Comparison of ENCODE assay signal across 8 cellular contexts in genomic region chr19:43820098-43820860, GRCh38. TPM values are rescaled to one million over a fixed set of nuclear protein-coding genes. Genes with fewer than 3 reads are reported as not detected.
DNase-seq lines count a peak whose midpoint lies in the region; FAIRE-seq lines count a peak whose summit lies in the region.

No MANE protein-coding gene starts in this region.

- peak overlapping the region; percentile 37 to 56 for H3K4me3 ChIP-seq in esophagus (ENCODE audit: low read depth in 1 of 2, low read length in 2 of 2)

- H3K27me3 ChIP-seq in esophagus (ENCODE audit: control insufficient read depth in 1 of 2, insufficient read depth in 2 of 2, low read length in 2 of 2): no peaks in the 10 kb centered on the region

- no peak overlapping the region for H3K27ac ChIP-seq in esophagus (ENCODE audit: low read depth in 2 of 2, low read length in 1 of 2)

- H3K4me1 Mint-ChIP-seq in activated CD4-positive, alpha-beta memory T cell treated with anti-CD3 and anti-CD28 coated beads, Interleukin-2, amount 10 ng/mL, durations not matched to agents 7 days and 5 days: peaks cover 10% of the 10 kb centered on the region

- WGBS in esophagus, 2 donors: 14 to 18% methylated on average over 47 of the region's 47 CpGs

- peak overlapping the region; percentile 65 for H3K4me3 Mint-ChIP-seq in activated CD4-positive, alpha-beta memory T cell treated with anti-CD3 and anti-CD28 coated beads, Interleukin-2, amount 10 ng/mL, durations not matched to agents 7 days and 5 days

- FAIRE-seq in urothelium cell line (lab: Jason Lieb, UNC): no peak

- no peak overlapping the region for H3K27ac Mint-ChIP-seq in activated CD4-positive, alpha-beta memory T cell treated with anti-CD3 and anti-CD28 coated beads, Interleukin-2, amount 10 ng/mL, durations not matched to agents 7 days and 5 days

- H3K9me3 Mint-ChIP-seq in activated CD4-positive, alpha-beta memory T cell treated with anti-CD3 and anti-CD28 coated beads, Interleukin-2, amount 10 ng/mL, durations not matched to agents 7 days and 5 days: peaks cover 23% of the 10 kb centered on the region

- CTCF ChIA-PET in activated CD4-positive, alpha-beta memory T cell treated with anti-CD3 and anti-CD28 coated beads, Interleukin-2, amount 10 ng/mL, durations not matched to agents 7 days and 5 days (lab: Charles Lee): no interaction called here

- no peaks in the 10 kb centered on the region for H3K36me3 ChIP-seq in esophagus (ENCODE audit: control insufficient read depth in 2 of 2, insufficient read depth in 2 of 2, low read length in 1 of 2)

- peaks cover 0 to 4% of the 10 kb centered on the region in 2 donors for H3K9me3 ChIP-seq in esophagus (ENCODE audit: control insufficient read depth in 2 of 2, insufficient read depth in 1 of 2, low read depth in 1 of 2, low read length in 1 of 2)

- peaks cover 15% of the 10 kb centered on the region for H3K27me3 Mint-ChIP-seq in activated CD4-positive, alpha-beta memory T cell treated with anti-CD3 and anti-CD28 coated beads, Interleukin-2, amount 10 ng/mL, durations not matched to agents 7 days and 5 days

- POLR2A ChIA-PET in activated CD4-positive, alpha-beta memory T cell treated with anti-CD3 and anti-CD28 coated beads, Interleukin-2, amount 10 ng/mL, durations not matched to agents 7 days and 5 days (lab: Charles Lee): no interaction called here

- peaks cover 5 to 8% of the 10 kb centered on the region in 2 donors for H3K4me1 ChIP-seq in esophagus (ENCODE audit: control insufficient read depth in 2 of 2, insufficient read depth in 2 of 2, low read length in 1 of 2)

- DNase-seq in EL: peak; percentile 64
- no peak for DNase-seq in activated CD4-positive, alpha-beta memory T cell treated with anti-CD3 and anti-CD28 coated beads, Interleukin-2, amount 10 ng/mL, durations not matched to agents 7 days and 5 days
- DNase-seq in non-pigmented ciliary epithelial cell (ENCODE audit: low read depth): peak; percentile 5
- no peak for DNase-seq in effector CD4-positive, alpha-beta T cell
- no peak for DNase-seq in urothelium cell line (ENCODE audit: low spot score)
- no peak for DNase-seq in NK-92 (lab: John Stamatoyannopoulos, UW; ENCODE audit: unreplicated experiment)
- no peak for DNase-seq in GM19240 (ENCODE audit: insufficient read length, low spot score)

- no peaks in the 10 kb centered on the region for H3K36me3 Mint-ChIP-seq in activated CD4-positive, alpha-beta memory T cell treated with anti-CD3 and anti-CD28 coated beads, Interleukin-2, amount 10 ng/mL, durations not matched to agents 7 days and 5 days (ENCODE audit: low read depth)

RNA-seq across cellular contexts. Expression of gene ZNF283, which starts 6.8 kb away (rescaled TPM):
- 1 to 10 TPM; 6.5 to 6.8 TPM for total RNA-seq in activated CD4-positive, alpha-beta memory T cell treated with anti-CD3 and anti-CD28 coated beads, Interleukin-2, amount 10 ng/mL, durations not matched to agents 7 days and 5 days
- polyA plus RNA-seq in esophagus: 1 to 10 TPM; 1.6 to 3.2 TPM

RNA-seq across cellular contexts. Expression of gene LYPD5, which starts 18.0 kb away (rescaled TPM):
- total RNA-seq in activated CD4-positive, alpha-beta memory T cell treated with anti-CD3 and anti-CD28 coated beads, Interleukin-2, amount 10 ng/mL, durations not matched to agents 7 days and 5 days: under 1 TPM; 0.70 to 0.71 TPM
- polyA plus RNA-seq in esophagus: 10 to 100 TPM in 1 of 2 donors, 1 to 10 TPM in 1; 3.8 to 12.3 TPM

RNA-seq across cellular contexts. Expression of gene KCNN4, which starts 39.5 kb away (rescaled TPM):
- total RNA-seq in activated CD4-positive, alpha-beta memory T cell treated with anti-CD3 and anti-CD28 coated beads, Interleukin-2, amount 10 ng/mL, durations not matched to agents 7 days and 5 days: 10 to 100 TPM; 71.7 to 72.3 TPM
- 1 to 10 TPM; 3.9 to 4.6 TPM for polyA plus RNA-seq in esophagus

Comparison
In these comparisons a context has a peak if more than half of its experiments do, and no peak if none do; other contexts are left out.
1. DNase-seq: peak in EL (single experiment) and non-pigmented ciliary epithelial cell (single experiment); none in activated CD4-positive, alpha-beta memory T cell treated with anti-CD3 and anti-CD28 coated beads, Interleukin-2, amount 10 ng/mL, durations not matched to agents 7 days and 5 days (single experiment), effector CD4-positive, alpha-beta T cell (single experiment), urothelium cell line (single experiment), NK-92 (single experiment) and GM19240 (single experiment).